ENCODE assay signal across 1 cellular context in the genomic region with DNA sequence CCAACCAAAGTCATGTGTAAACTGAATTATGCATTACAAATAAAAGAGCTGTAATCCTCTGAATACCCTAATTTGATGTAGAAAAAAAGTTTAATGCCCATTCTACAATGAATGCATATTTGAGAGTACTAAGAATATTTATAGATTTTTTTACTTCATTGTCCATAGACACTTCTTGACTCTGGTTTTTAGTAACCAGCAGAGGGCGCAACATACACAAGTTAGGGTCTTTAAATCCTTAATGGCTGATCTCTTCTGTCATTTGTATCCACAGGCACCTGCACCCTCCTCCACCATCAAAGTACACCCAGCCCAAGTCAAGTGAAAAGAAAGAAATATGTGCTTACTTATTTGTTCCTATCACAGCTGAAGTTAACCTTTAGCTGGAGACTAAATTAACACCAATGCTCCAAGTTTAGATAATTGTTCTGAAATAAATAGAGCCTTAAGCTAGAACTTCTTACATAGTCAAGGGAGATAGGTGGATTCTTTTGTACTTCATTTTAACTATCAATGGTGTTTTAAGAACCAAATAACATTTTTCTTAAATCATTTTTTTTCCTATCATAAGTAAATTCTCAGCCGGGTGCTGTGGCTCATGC.
TF ChIP-seq lines count a peak whose summit lies in the region.

No MANE protein-coding gene starts in this region.

TF ChIP-seq in WTC11, 78 proteins besides CTCF, POLR2A, EP300 and RAD21 (continued from another document):
- TF ChIP-seq, protein P1, sequence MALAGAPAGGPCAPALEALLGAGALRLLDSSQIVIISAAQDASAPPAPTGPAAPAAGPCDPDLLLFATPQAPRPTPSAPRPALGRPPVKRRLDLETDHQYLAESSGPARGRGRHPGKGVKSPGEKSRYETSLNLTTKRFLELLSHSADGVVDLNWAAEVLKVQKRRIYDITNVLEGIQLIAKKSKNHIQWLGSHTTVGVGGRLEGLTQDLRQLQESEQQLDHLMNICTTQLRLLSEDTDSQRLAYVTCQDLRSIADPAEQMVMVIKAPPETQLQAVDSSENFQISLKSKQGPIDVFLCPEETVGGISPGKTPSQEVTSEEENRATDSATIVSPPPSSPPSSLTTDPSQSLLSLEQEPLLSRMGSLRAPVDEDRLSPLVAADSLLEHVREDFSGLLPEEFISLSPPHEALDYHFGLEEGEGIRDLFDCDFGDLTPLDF (CRISPR knock-in tag; IDR thresholded peaks at IDR 0.05) = no peak
- TF ChIP-seq, protein P2, sequence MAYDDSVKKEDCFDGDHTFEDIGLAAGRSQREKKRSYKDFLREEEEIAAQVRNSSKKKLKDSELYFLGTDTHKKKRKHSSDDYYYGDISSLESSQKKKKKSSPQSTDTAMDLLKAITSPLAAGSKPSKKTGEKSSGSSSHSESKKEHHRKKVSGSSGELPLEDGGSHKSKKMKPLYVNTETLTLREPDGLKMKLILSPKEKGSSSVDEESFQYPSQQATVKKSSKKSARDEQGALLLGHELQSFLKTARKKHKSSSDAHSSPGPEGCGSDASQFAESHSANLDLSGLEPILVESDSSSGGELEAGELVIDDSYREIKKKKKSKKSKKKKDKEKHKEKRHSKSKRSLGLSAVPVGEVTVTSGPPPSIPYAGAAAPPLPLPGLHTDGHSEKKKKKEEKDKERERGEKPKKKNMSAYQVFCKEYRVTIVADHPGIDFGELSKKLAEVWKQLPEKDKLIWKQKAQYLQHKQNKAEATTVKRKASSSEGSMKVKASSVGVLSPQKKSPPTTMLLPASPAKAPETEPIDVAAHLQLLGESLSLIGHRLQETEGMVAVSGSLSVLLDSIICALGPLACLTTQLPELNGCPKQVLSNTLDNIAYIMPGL (CRISPR knock-in tag; IDR thresholded peaks at IDR 0.05) = no peak
- TF ChIP-seq RORB (CRISPR knock-in tag; IDR thresholded peaks at IDR 0.05) = no peak
- no peak for TF ChIP-seq ESRRA (CRISPR knock-in tag; IDR thresholded peaks at IDR 0.05; ENCODE audit: borderline replicate concordance)
- no peak for TF ChIP-seq ZNF396 (CRISPR knock-in tag; IDR thresholded peaks at IDR 0.05; ENCODE audit: borderline replicate concordance)
- no peak for TF ChIP-seq ZNF138 (CRISPR knock-in tag; conservative IDR thresholded peaks at IDR 0.05)
